ENCODE assay signal across 20 cellular contexts in genomic region chr12:70571705-70572269, GRCh38.
DNase-seq lines count a peak whose midpoint lies in the region; ATAC-seq and TF ChIP-seq lines count a peak whose summit lies in the region.
"Had no signal": no experiment of that assay in that cellular context is flagged by ENCODE, and none has a peak within 500 bp of the region (broad histone marks: within the 10 kb centered on the region; RNA-seq: fewer than 3 reads in every experiment).

No MANE protein-coding gene starts in this region.

- TF ChIP-seq CTCF in gastroesophageal sphincter (IDR thresholded peaks at IDR 0.05) (no peak), mesothelial cell of epicardium (IDR thresholded peaks at IDR 0.05; ENCODE audit: unreplicated experiment) (no peak), suprapubic skin (IDR thresholded peaks at IDR 0.05) (no peak)

- H3K36me3 ChIP-seq in gastroesophageal sphincter (no peaks in the 10 kb centered on the region), suprapubic skin (no peaks in the 10 kb centered on the region)
- H3K36me3 ChIP-seq: HAP-1 had no signal

- no peak for TF ChIP-seq EP300 in gastroesophageal sphincter (IDR thresholded peaks at IDR 0.05)
- TF ChIP-seq EP300 in suprapubic skin (IDR thresholded peaks at IDR 0.05) = no peak

- H3K9me3 ChIP-seq in gastroesophageal sphincter (no peaks in the 10 kb centered on the region), suprapubic skin (no peaks in the 10 kb centered on the region)
- H3K9me3 ChIP-seq: HAP-1 had no signal

- no peak overlapping the region for H3K4me3 ChIP-seq in gastroesophageal sphincter
- H3K4me3 ChIP-seq in suprapubic skin = no peak overlapping the region
- H3K4me3 ChIP-seq: HAP-1, K562 had no signal

- DNase-seq in GM03348 (ENCODE audit: low spot score) (peak; percentile 21), NCI-H69 (lab: John Stamatoyannopoulos, UW) (peak; percentile 23), mesothelial cell of epicardium (ENCODE audit: low spot score in 2 of 2, unreplicated experiment in 2 of 2) (no peak), NCI-H2171 treated with DMSO at 0.1 percent for 48 hours (lab: John Stamatoyannopoulos, UW) (no peak), GM19240 (ENCODE audit: insufficient read length, low spot score) (no peak), suprapubic skin (ENCODE audit: low spot score in 2 of 2) (no peak)
- DNase-seq: ACHN, AML-193, DMS79, MV-4-11, NCI-H1417 treated with DMSO at 0.1 percent for 48 hours, NCI-H187 treated with DMSO at 0.1 percent for 48 hours, NCI-H82, SHP77 treated with DMSO at 0.1 percent for 48 hours, T-helper 1 cell had no signal

- no peak overlapping the region for H3K4me3 Mint-ChIP-seq in mesothelial cell of epicardium

- peak; percentile 57 for ATAC-seq in gastroesophageal sphincter
- ATAC-seq in HG02588 (IDR thresholded peaks at IDR 0.05; ENCODE audit: unreplicated experiment) = no peak
- ATAC-seq: K562 had no signal

- 6 to 11% methylated on average over 3 of the region's 3 CpGs for WGBS in gastroesophageal sphincter (ENCODE audit: low coverage in 1 of 2), 2 donors
- 55% methylated on average over 3 of the region's 3 CpGs for WGBS in suprapubic skin

- no peaks in the 10 kb centered on the region for H3K27me3 Mint-ChIP-seq in mesothelial cell of epicardium (ENCODE audit: low read depth)

- H3K36me3 Mint-ChIP-seq in mesothelial cell of epicardium = no peaks in the 10 kb centered on the region

- TF ChIP-seq POLR2A in gastroesophageal sphincter (IDR thresholded peaks at IDR 0.05) (no peak), suprapubic skin (IDR thresholded peaks at IDR 0.05) (no peak)

- H3K27me3 ChIP-seq in gastroesophageal sphincter = no peaks in the 10 kb centered on the region
- no peaks in the 10 kb centered on the region for H3K27me3 ChIP-seq in suprapubic skin

- H3K4me1 Mint-ChIP-seq in mesothelial cell of epicardium = peaks cover 13% of the 10 kb centered on the region

- H3K4me1 ChIP-seq in gastroesophageal sphincter (peaks cover 0 to 30% (median 0%) of the 10 kb centered on the region in 3 donors), suprapubic skin (no peaks in the 10 kb centered on the region)
- H3K4me1 ChIP-seq: HAP-1 had no signal

- no peaks in the 10 kb centered on the region for H3K9me3 Mint-ChIP-seq in mesothelial cell of epicardium

- peak overlapping the region; percentile 43 for H3K27ac Mint-ChIP-seq in mesothelial cell of epicardium

- H3K27ac ChIP-seq in gastroesophageal sphincter = peak overlapping the region in 1 of 4 donors; percentile 59
- H3K27ac ChIP-seq in suprapubic skin = no peak overlapping the region
- H3K27ac ChIP-seq: C4-2B had no signal

Comparison
In these comparisons a context has a peak if more than half of its experiments do, and no peak if none do; other contexts are left out.
1. DNase-seq: peak in GM03348 (single experiment) and NCI-H69 (single experiment); none in mesothelial cell of epicardium (0 of 2), NCI-H2171 treated with DMSO at 0.1 percent for 48 hours (single experiment), GM19240 (single experiment) and suprapubic skin (0 of 2).